ENCODE assay signal across 10 cellular contexts in the genomic region with DNA sequence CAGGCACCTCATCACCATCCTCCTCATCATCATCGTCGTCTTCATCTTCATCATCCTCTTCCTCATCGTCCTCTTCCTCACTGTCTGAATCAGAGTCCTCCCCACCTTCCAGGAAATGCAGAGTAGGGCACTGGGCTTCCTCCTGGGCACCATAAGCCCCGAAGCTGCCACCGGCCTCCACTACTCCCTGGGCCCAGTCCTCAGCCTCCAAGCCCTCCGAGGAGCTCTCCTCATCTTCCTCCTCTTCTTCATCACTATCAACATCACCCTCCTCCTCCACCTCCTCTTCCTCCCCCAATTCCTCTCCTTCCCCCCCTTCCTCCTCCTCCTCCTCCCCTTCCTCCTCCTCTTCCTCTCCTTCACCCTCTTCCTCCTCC. TPM values are rescaled to one million over a fixed set of nuclear protein-coding genes. Genes with fewer than 3 reads are reported as not detected.
A peak's percentile ranks its signal among the peaks of the same experiment; 100 is the strongest.
DNase-seq lines count a peak whose midpoint lies in the region; ATAC-seq, FAIRE-seq and TF ChIP-seq lines count a peak whose summit lies in the region.
"Had no signal": no experiment of that assay in that cellular context is flagged by ENCODE, and none has a peak within 500 bp of the region (broad histone marks: within the 10 kb centered on the region; RNA-seq: fewer than 3 reads in every experiment).

No MANE protein-coding gene starts in this region.

- no peak overlapping the region for H2BK120ac ChIP-seq in mesendoderm (ENCODE audit: low read depth, low read length)

- TF ChIP-seq POLR2A in GM12878 (IDR thresholded peaks at IDR 0.05; ENCODE audit: low read depth, low read length): no peak

- no peak overlapping the region for H4K5ac ChIP-seq in mesendoderm (ENCODE audit: low read length)

- H3K18ac ChIP-seq in mesendoderm (ENCODE audit: low read length): no peak overlapping the region

- H3K27me3 ChIP-seq in heart right ventricle (no peaks in the 10 kb centered on the region), GM12878 (replicated peaks in 1 of 2; ENCODE audit: control insufficient read depth in 2 of 2, insufficient read depth in 2 of 2, low read length in 1 of 2) (no peaks in the 10 kb centered on the region), mesendoderm (ENCODE audit: insufficient read depth, low read length, poor library complexity) (no peaks in the 10 kb centered on the region)

- TF ChIP-seq CTCF in heart right ventricle (IDR thresholded peaks at IDR 0.05) (no peak), GM12878 (IDR thresholded peaks at IDR 0.05 in 2 of 3, conservative IDR thresholded peaks at IDR 0.05 in 1 of 3; ENCODE audit: control insufficient read depth in 2 of 3, extremely low read depth in 1 of 3, insufficient read depth in 1 of 3, low read depth in 3 of 3, low read length in 3 of 3) (no peak), GM20000 (IDR thresholded peaks at IDR 0.05; ENCODE audit: extremely low read depth, missing control alignments) (no peak)

- intact Hi-C loops in heart right ventricle (cut with DNase I) (loop anchor here in 6 of 10 donors (5.0 to 10.0 kb wide), 4 partner anchors 37 to 300 kb away; a partner anchor contains a TSS), Right ventricle myocardium superior (cut with DNase I) (no loop called here), GM12878 (cut with micrococcal nuclease; ENCODE audit: unreplicated experiment) (loop anchor here (5.0 to 10.0 kb wide), 3 partner anchors 68 to 297 kb away; a partner anchor contains a TSS)

- H3K4me1 ChIP-seq in heart right ventricle: peaks cover 24 to 53% (median 40%) of the 10 kb centered on the region in 9 donors
- peaks cover 17% of the 10 kb centered on the region for H3K4me1 ChIP-seq in GM12878 (ENCODE audit: control insufficient read depth, insufficient read depth, low read length)
- H3K4me1 ChIP-seq in mesendoderm (ENCODE audit: control insufficient read depth, low read depth, low read length): no peaks in the 10 kb centered on the region

- POLR2A ChIA-PET in GM12878 (lab: Charles Lee): no interaction called here

- BruUV-seq in GM12878 (replicated peaks; lab: Mats Ljungman, UMichigan): no TSS peak

- no peak overlapping the region for H2BK5ac ChIP-seq in mesendoderm (ENCODE audit: low read length)

- in situ Hi-C loops in GM12878 (cut with MboI): loop anchor here (5.0 kb wide), 1 partner anchor 302 kb away; no protein-coding TSS in a partner anchor

- H3K36me3 ChIP-seq in heart right ventricle: peaks cover 0 to 16% (median 0%) of the 10 kb centered on the region in 9 donors
- H3K36me3 ChIP-seq in GM12878 (ENCODE audit: control insufficient read depth in 2 of 2, insufficient read depth in 2 of 2, low read length in 1 of 2): no peaks in the 10 kb centered on the region
- peaks cover 3% of the 10 kb centered on the region for H3K36me3 ChIP-seq in mesendoderm (ENCODE audit: control insufficient read depth, insufficient read depth, low read length)

- peak overlapping the region; percentile 95 for H3K56ac ChIP-seq in mesendoderm (ENCODE audit: low read length)

- FAIRE-seq in GM12878 (lab: Jason Lieb, UNC) (no peak), urothelium cell line (lab: Jason Lieb, UNC) (peak; percentile 13)

- RAD21 ChIA-PET in GM12878 (lab: Charles Lee; ENCODE audit: unreplicated experiment): interaction anchor here (3.2 kb wide), 1 partner anchor 36 kb away, joined by 26 read pairs; a partner anchor contains a TSS

- H3K4me2 ChIP-seq in GM12878 (ENCODE audit: control insufficient read depth, insufficient read depth): peak overlapping the region; percentile 72
- H3K4me2 ChIP-seq in mesendoderm (ENCODE audit: low read length): no peak overlapping the region

- TF ChIP-seq EP300 in GM12878 (IDR thresholded peaks at IDR 0.05; ENCODE audit: borderline replicate concordance in 1 of 2, control insufficient read depth in 1 of 2, low read depth in 2 of 2, low read length in 2 of 2): no peak

- no peak for TF ChIP-seq RAD21 in GM12878 (IDR thresholded peaks at IDR 0.05; ENCODE audit: insufficient read depth, low read depth, low read length)

- H2AK5ac ChIP-seq in mesendoderm (ENCODE audit: low read length): no peak overlapping the region

- ATAC-seq in heart right ventricle: no peak
- no peak for ATAC-seq in Right ventricle myocardium superior (ENCODE audit: poor library complexity)
- no peak for ATAC-seq in GM12878

- no peak overlapping the region for H2AFZ ChIP-seq in GM12878 (ENCODE audit: control insufficient read depth, low read depth, low read length)

- H3K79me1 ChIP-seq in mesendoderm (ENCODE audit: low read length): peaks cover 18% of the 10 kb centered on the region

- no peak overlapping the region for H2BK15ac ChIP-seq in mesendoderm (replicated peaks; ENCODE audit: low read depth)

- WGBS in heart right ventricle, 2 donors: 74 to 77% methylated on average over 6 of the region's 6 CpGs
- 85% methylated on average over 6 of the region's 6 CpGs for WGBS in GM12878 (ENCODE audit: insufficient coverage, insufficient replicate concordance, low lambda C conversion rate, missing lambda C conversion rate)
- 100% methylated on average over 3 of the region's 6 CpGs for WGBS in mesendoderm (ENCODE audit: extremely low coverage, insufficient coverage, low lambda C conversion rate)

- H4K8ac ChIP-seq in mesendoderm (ENCODE audit: low read depth, low read length): no peak overlapping the region

- CTCF ChIA-PET in GM12878 (lab: Yijun Ruan, JAX): interaction anchor here (0.5 kb wide), 1 partner anchor 18 kb away, joined by 3 read pairs; no protein-coding TSS in a partner anchor

- H3K9ac ChIP-seq in GM12878 (ENCODE audit: control insufficient read depth, insufficient read depth, low read length): no peak overlapping the region
- peak overlapping the region; percentile 90 for H3K9ac ChIP-seq in mesendoderm (ENCODE audit: low read length)

- H3K79me2 ChIP-seq in GM12878 (ENCODE audit: control insufficient read depth, insufficient read depth, low read length) (peaks cover 14% of the 10 kb centered on the region), mesendoderm (ENCODE audit: control insufficient read depth, insufficient read depth, low read length) (peaks cover 7% of the 10 kb centered on the region)

- DNase-seq in heart right ventricle (no peak), Right ventricle myocardium superior (no peak), GM12878 (ENCODE audit: low read depth, low spot score) (no peak), mesendoderm (no peak), urothelium cell line (ENCODE audit: low spot score) (no peak), GM20000 (ENCODE audit: low spot score) (no peak), hypothalamus (lab: John Stamatoyannopoulos, UW) (no peak), GM03348 (ENCODE audit: low spot score) (no peak)
- DNase-seq: DMS53 had no signal

- H3K4me3 ChIP-seq in heart right ventricle: peak overlapping the region in 9 of 10 donors; percentile 52 to 90 (median 70)
- H3K4me3 ChIP-seq in GM12878: no peak overlapping the region
- H3K4me3 ChIP-seq in mesendoderm (ENCODE audit: low read length): no peak overlapping the region

- SMC1A ChIA-PET in GM12878 (lab: Charles Lee; ENCODE audit: uncharacterized antibody, unreplicated experiment): no interaction called here

- H3K4ac ChIP-seq in mesendoderm (ENCODE audit: low read depth, low read length): no peak overlapping the region

- H3K9me3 ChIP-seq in heart right ventricle: no peaks in the 10 kb centered on the region
- no peaks in the 10 kb centered on the region for H3K9me3 ChIP-seq in GM12878 (replicated peaks; ENCODE audit: control insufficient read depth, insufficient read depth, low read length)

- H3K27ac ChIP-seq in heart right ventricle: peak overlapping the region in 3 of 10 donors; percentile 76 to 89 (median 87)
- no peak overlapping the region for H3K27ac ChIP-seq in GM12878 (ENCODE audit: control insufficient read depth, insufficient read depth)
- H3K27ac ChIP-seq in mesendoderm (ENCODE audit: low read depth, low read length): no peak overlapping the region

- no peaks in the 10 kb centered on the region for H4K20me1 ChIP-seq in GM12878 (ENCODE audit: control insufficient read depth, insufficient read depth)

- no peak overlapping the region for H3K23ac ChIP-seq in mesendoderm (ENCODE audit: low read length)

RNA-seq across cellular contexts. Expression of a gene that starts 1.7 kb away (rescaled TPM):
- total RNA-seq in heart right ventricle (10 to 100 TPM; 52.3 to 95.7 (median 67.7) TPM), Right ventricle myocardium superior (68.3 TPM), GM12878 (2014; rRNA removed) (56.6 and 68.6 TPM in 2 replicates), GM12878 (2014; rRNA removed; fragmentation: Illumina TruSeq; extraction: Trizol) (24.4 and 27.6 TPM in 2 replicates), GM12878 (2021) (68.3 and 71.2 TPM in 2 replicates)
- polyA plus RNA-seq in heart right ventricle (10 to 100 TPM; 52.9 to 76.5 TPM), GM12878 (2011; rRNA removed) (4.3 and 7.1 TPM in 2 replicates), GM12878 (2014; fragmentation: Illumina TruSeq; extraction: Trizol) (10.9 and 20.9 TPM in 2 replicates), GM12878 (2014; fragmentation: Nextera tagmentation; extraction: Ambion mirVana) (under 1 TPM; 0.16 to 0.29 TPM), GM12878 (2014; rRNA removed) (35.5 and 44.8 TPM in 2 replicates), GM12878 (2016; fragmentation: Nextera tagmentation; extraction: Ambion mirVana) (1 to 10 TPM; 1.6 to 2.4 TPM)
- 8.8 and 11.3 TPM in 2 replicates for total RNA-seq in GM12878 (2013; cell fraction: nucleolus; rRNA removed)
- polyA plus RNA-seq in GM12878 (2011; ENCODE audit: low read depth): 12.5 TPM
- 8.8 and 12.2 TPM in 2 replicates for polyA plus RNA-seq in GM12878 (2011; cell fraction: cytosol; rRNA removed)
- 9.5 and 12.9 TPM in 2 replicates for polyA plus RNA-seq in GM12878 (2011; cell fraction: nucleus; rRNA removed)
- 24.5 and 35.6 TPM in 2 replicates for polyA plus RNA-seq in GM12878 (2012)
- polyA minus RNA-seq in GM12878 (2011; rRNA and poly(A)+ RNA removed): 8.2 and 15.1 TPM in 2 replicates
- polyA minus RNA-seq in GM12878 (2011; cell fraction: cytosol; rRNA and poly(A)+ RNA removed): 8.4 and 9.0 TPM in 2 replicates
- polyA minus RNA-seq in GM12878 (2011; cell fraction: nucleus; rRNA and poly(A)+ RNA removed): 7.0 and 12.8 TPM in 2 replicates
- 22.3 TPM for polyA plus RNA-seq in mesendoderm (2013, experiment 1 of 2)
- polyA plus RNA-seq in mesendoderm (2013, experiment 2 of 2): 21.5 TPM

RNA-seq across cellular contexts. Expression of a gene that starts 3.6 kb away (rescaled TPM):
- under 1 TPM in 6 of 10 donors, not detected in 4; 0.16 to 0.47 (median 0.23) TPM for total RNA-seq in heart right ventricle
- polyA plus RNA-seq in heart right ventricle: under 1 TPM; 0.07 to 0.29 TPM
- 0.32 TPM for total RNA-seq in Right ventricle myocardium superior
- not detected in 2 replicates for total RNA-seq in GM12878 (2013; cell fraction: nucleolus; rRNA removed)
- total RNA-seq in GM12878 (2014; rRNA removed): not detected in 2 replicates
- total RNA-seq in GM12878 (2014; rRNA removed; fragmentation: Illumina TruSeq; extraction: Trizol): not detected in 2 replicates
- not detected in 2 replicates for total RNA-seq in GM12878 (2021)
- not detected for polyA plus RNA-seq in GM12878 (2011; ENCODE audit: low read depth)
- not detected in 2 replicates for polyA plus RNA-seq in GM12878 (2011; rRNA removed)
- not detected in 2 replicates for polyA plus RNA-seq in GM12878 (2011; cell fraction: cytosol; rRNA removed)
- polyA plus RNA-seq in GM12878 (2011; cell fraction: nucleus; rRNA removed): 0.18 and 0.29 TPM in 2 replicates
- polyA plus RNA-seq in GM12878 (2012): 0.09 TPM in 1 of 2 replicates, not detected in the other
- not detected in 2 replicates for polyA plus RNA-seq in GM12878 (2014; fragmentation: Illumina TruSeq; extraction: Trizol)
- polyA plus RNA-seq in GM12878 (2014; fragmentation: Nextera tagmentation; extraction: Ambion mirVana): not detected
- polyA plus RNA-seq in GM12878 (2014; rRNA removed): 0.06 and 0.12 TPM in 2 replicates
- polyA plus RNA-seq in GM12878 (2016; fragmentation: Nextera tagmentation; extraction: Ambion mirVana): not detected
- polyA minus RNA-seq in GM12878 (2011; rRNA and poly(A)+ RNA removed): not detected in 2 replicates
- polyA minus RNA-seq in GM12878 (2011; cell fraction: cytosol; rRNA and poly(A)+ RNA removed): not detected in 2 replicates
- 0.12 TPM in 1 of 2 replicates, not detected in the other for polyA minus RNA-seq in GM12878 (2011; cell fraction: nucleus; rRNA and poly(A)+ RNA removed)
- 0.10 TPM for polyA plus RNA-seq in mesendoderm (2013, experiment 1 of 2)
- polyA plus RNA-seq in mesendoderm (2013, experiment 2 of 2): 0.21 TPM
- total RNA-seq: mononuclear cell had no signal

RNA-seq across cellular contexts. Expression of a gene that starts 11.3 kb away (rescaled TPM):
- total RNA-seq in heart right ventricle (10 to 100 TPM in 2 of 10 donors, 1 to 10 TPM in 8; 2.8 to 17.3 (median 5.0) TPM), Right ventricle myocardium superior (5.7 TPM), GM12878 (2014; rRNA removed) (18.5 and 20.7 TPM in 2 replicates), GM12878 (2014; rRNA removed; fragmentation: Illumina TruSeq; extraction: Trizol) (11.2 and 13.0 TPM in 2 replicates), GM12878 (2021) (58.8 and 58.9 TPM in 2 replicates)
- polyA plus RNA-seq in heart right ventricle (10 to 100 TPM; 12.6 to 15.9 TPM), GM12878 (2011; rRNA removed) (11.2 and 20.2 TPM in 2 replicates), GM12878 (2014; fragmentation: Illumina TruSeq; extraction: Trizol) (25.1 and 36.9 TPM in 2 replicates), GM12878 (2014; fragmentation: Nextera tagmentation; extraction: Ambion mirVana) (1 to 10 TPM; 4.6 to 8.6 TPM), GM12878 (2014; rRNA removed) (37.0 and 44.2 TPM in 2 replicates), GM12878 (2016; fragmentation: Nextera tagmentation; extraction: Ambion mirVana) (10 to 100 TPM; 28.4 to 28.7 TPM)
- 19.8 and 20.9 TPM in 2 replicates for total RNA-seq in GM12878 (2013; cell fraction: nucleolus; rRNA removed)
- 13.9 TPM for polyA plus RNA-seq in GM12878 (2011; ENCODE audit: low read depth)
- polyA plus RNA-seq in GM12878 (2011; cell fraction: cytosol; rRNA removed): 33.1 and 37.6 TPM in 2 replicates
- 145 and 172 TPM in 2 replicates for polyA plus RNA-seq in GM12878 (2011; cell fraction: nucleus; rRNA removed)
- 27.8 and 28.4 TPM in 2 replicates for polyA plus RNA-seq in GM12878 (2012)
- polyA minus RNA-seq in GM12878 (2011; rRNA and poly(A)+ RNA removed): 11.0 and 22.2 TPM in 2 replicates
- 12.4 and 15.6 TPM in 2 replicates for polyA minus RNA-seq in GM12878 (2011; cell fraction: cytosol; rRNA and poly(A)+ RNA removed)
- 13.5 and 22.2 TPM in 2 replicates for polyA minus RNA-seq in GM12878 (2011; cell fraction: nucleus; rRNA and poly(A)+ RNA removed)
- 7.9 TPM for polyA plus RNA-seq in mesendoderm (2013, experiment 1 of 2)
- 8.4 TPM for polyA plus RNA-seq in mesendoderm (2013, experiment 2 of 2)

RNA-seq across cellular contexts. Expression of a gene that starts 17.3 kb away (rescaled TPM):
- total RNA-seq in heart right ventricle: 10 to 100 TPM in 4 of 10 donors, 1 to 10 TPM in 6; 7.7 to 15.7 (median 9.7) TPM
- 10 to 100 TPM; 14.6 to 21.0 TPM for polyA plus RNA-seq in heart right ventricle
- 11.3 TPM for total RNA-seq in Right ventricle myocardium superior
- 2.7 and 3.8 TPM in 2 replicates for total RNA-seq in GM12878 (2013; cell fraction: nucleolus; rRNA removed)
- 59.2 and 64.5 TPM in 2 replicates for total RNA-seq in GM12878 (2014; rRNA removed)
- 25.2 and 27.1 TPM in 2 replicates for total RNA-seq in GM12878 (2014; rRNA removed; fragmentation: Illumina TruSeq; extraction: Trizol)
- total RNA-seq in GM12878 (2021): 65.9 and 67.5 TPM in 2 replicates
- polyA plus RNA-seq in GM12878 (2011; ENCODE audit: low read depth): 5.7 TPM
- polyA plus RNA-seq in GM12878 (2011; rRNA removed): 6.9 and 22.6 TPM in 2 replicates
- 42.5 and 66.1 TPM in 2 replicates for polyA plus RNA-seq in GM12878 (2011; cell fraction: cytosol; rRNA removed)
- polyA plus RNA-seq in GM12878 (2011; cell fraction: nucleus; rRNA removed): 25.9 and 34.8 TPM in 2 replicates
- polyA plus RNA-seq in GM12878 (2012): 22.4 and 26.6 TPM in 2 replicates
- polyA plus RNA-seq in GM12878 (2014; fragmentation: Illumina TruSeq; extraction: Trizol): 2.3 and 17.5 TPM in 2 replicates
- polyA plus RNA-seq in GM12878 (2014; fragmentation: Nextera tagmentation; extraction: Ambion mirVana): 1 to 10 TPM in 1 of 2 experiments, under 1 TPM in 1; 0.80 to 7.6 TPM
- polyA plus RNA-seq in GM12878 (2014; rRNA removed): 50.2 and 62.0 TPM in 2 replicates
- polyA plus RNA-seq in GM12878 (2016; fragmentation: Nextera tagmentation; extraction: Ambion mirVana): 10 to 100 TPM; 90.8 to 96.3 TPM
- polyA minus RNA-seq in GM12878 (2011; rRNA and poly(A)+ RNA removed): 16.0 and 29.6 TPM in 2 replicates
- 16.8 and 25.3 TPM in 2 replicates for polyA minus RNA-seq in GM12878 (2011; cell fraction: cytosol; rRNA and poly(A)+ RNA removed)
- polyA minus RNA-seq in GM12878 (2011; cell fraction: nucleus; rRNA and poly(A)+ RNA removed): 6.3 and 9.6 TPM in 2 replicates
- polyA plus RNA-seq in mesendoderm (2013, experiment 1 of 2): 73.8 TPM
- polyA plus RNA-seq in mesendoderm (2013, experiment 2 of 2): 74.7 TPM

RNA-seq across cellular contexts. Expression of a gene that starts 35.5 kb away (rescaled TPM):
- total RNA-seq in heart right ventricle: 10 to 100 TPM; 12.0 to 17.5 (median 14.7) TPM
- 1 to 10 TPM; 7.2 to 9.8 TPM for polyA plus RNA-seq in heart right ventricle
- total RNA-seq in Right ventricle myocardium superior: 11.0 TPM
- 7.0 and 7.1 TPM in 2 replicates for total RNA-seq in GM12878 (2013; cell fraction: nucleolus; rRNA removed)
- 11.6 and 13.2 TPM in 2 replicates for total RNA-seq in GM12878 (2014; rRNA removed)
- 3.8 and 4.7 TPM in 2 replicates for total RNA-seq in GM12878 (2014; rRNA removed; fragmentation: Illumina TruSeq; extraction: Trizol)
- 12.3 and 12.4 TPM in 2 replicates for total RNA-seq in GM12878 (2021)
- polyA plus RNA-seq in GM12878 (2011; ENCODE audit: low read depth): 3.5 TPM
- polyA plus RNA-seq in GM12878 (2011; rRNA removed): 1.7 and 3.8 TPM in 2 replicates
- polyA plus RNA-seq in GM12878 (2011; cell fraction: cytosol; rRNA removed): 6.4 and 8.4 TPM in 2 replicates
- polyA plus RNA-seq in GM12878 (2011; cell fraction: nucleus; rRNA removed): 3.8 and 5.3 TPM in 2 replicates
- 7.3 and 11.5 TPM in 2 replicates for polyA plus RNA-seq in GM12878 (2012)
- polyA plus RNA-seq in GM12878 (2014; fragmentation: Illumina TruSeq; extraction: Trizol): 1.8 and 3.8 TPM in 2 replicates
- 1 to 10 TPM; 4.4 to 5.8 TPM for polyA plus RNA-seq in GM12878 (2014; fragmentation: Nextera tagmentation; extraction: Ambion mirVana)
- 9.7 and 11.1 TPM in 2 replicates for polyA plus RNA-seq in GM12878 (2014; rRNA removed)
- 10 to 100 TPM; 10.5 to 13.1 TPM for polyA plus RNA-seq in GM12878 (2016; fragmentation: Nextera tagmentation; extraction: Ambion mirVana)
- 3.9 and 8.0 TPM in 2 replicates for polyA minus RNA-seq in GM12878 (2011; rRNA and poly(A)+ RNA removed)
- 1.8 and 3.9 TPM in 2 replicates for polyA minus RNA-seq in GM12878 (2011; cell fraction: cytosol; rRNA and poly(A)+ RNA removed)
- polyA minus RNA-seq in GM12878 (2011; cell fraction: nucleus; rRNA and poly(A)+ RNA removed): 4.0 and 7.7 TPM in 2 replicates
- 3.3 TPM for polyA plus RNA-seq in mesendoderm (2013, experiment 1 of 2)
- polyA plus RNA-seq in mesendoderm (2013, experiment 2 of 2): 3.2 TPM

Comparison
In these comparisons a context has a peak if more than half of its experiments do, and no peak if none do; other contexts are left out.
1. H3K4me3 ChIP-seq: peak in heart right ventricle (9 of 10); none in GM12878 (single experiment) and mesendoderm (single experiment).